In genomic region chr12:119990382-119990874, GRCh38 we compare ENCODE assay signal across 8 cellular contexts. TPM values are rescaled to one million over a fixed set of nuclear protein-coding genes. Genes with fewer than 3 reads are reported as not detected.
DNase-seq lines count a peak whose midpoint lies in the region; ATAC-seq, FAIRE-seq and TF ChIP-seq lines count a peak whose summit lies in the region.

No MANE protein-coding gene starts in this region.

- TF ChIP-seq CTCF in DOHH2 (IDR thresholded peaks at IDR 0.05; ENCODE audit: low read depth, low read length, poor library complexity, severe bottlenecking) = no peak
- no peak for TF ChIP-seq CTCF in MM.1S (IDR thresholded peaks at IDR 0.05; ENCODE audit: low read length)
- no peak for TF ChIP-seq CTCF in K562 (IDR thresholded peaks at IDR 0.05 in 2 of 3, conservative IDR thresholded peaks at IDR 0.05 in 1 of 3; ENCODE audit: insufficient read depth in 2 of 3, low read depth in 1 of 3, low read length in 3 of 3)

- H3F3A ChIP-seq in DOHH2 (ENCODE audit: control insufficient read depth, insufficient read depth) = peaks cover 4% of the 10 kb centered on the region; the same call in 1 of the 2 replicates
- no peaks in the 10 kb centered on the region for H3F3A ChIP-seq in MM.1S (ENCODE audit: insufficient read depth, low read length)

- no peak for DNase-seq in MM.1S
- no peak for DNase-seq in K562 (ENCODE audit: extremely low read depth in 1 of 4, low spot score in 3 of 4)
- peak; percentile 26 for DNase-seq in naive B cell
- no peak for DNase-seq in SHP77 (lab: John Stamatoyannopoulos, UW)
- no peak for DNase-seq in cortex of kidney (lab: John Stamatoyannopoulos, UW)
- DNase-seq in urothelium cell line (ENCODE audit: low spot score) = no peak

- FAIRE-seq in K562 (lab: Jason Lieb, UNC) (no peak), urothelium cell line (lab: Jason Lieb, UNC) (no peak)

- H3K9ac ChIP-seq in MM.1S (ENCODE audit: low read length) = no peak overlapping the region
- H3K9ac ChIP-seq in K562 (ENCODE audit: insufficient read depth in 1 of 2, low read depth in 2 of 2, low read length in 2 of 2) = no peak overlapping the region

- H3K9me3 Mint-ChIP-seq in naive B cell = no peaks in the 10 kb centered on the region

- H3K9me3 ChIP-seq in DOHH2 (ENCODE audit: control insufficient read depth, insufficient read depth, low read length) (no peaks in the 10 kb centered on the region), MM.1S (replicated peaks; ENCODE audit: insufficient read depth, low read length) (no peaks in the 10 kb centered on the region), K562 (replicated peaks; ENCODE audit: control insufficient read depth, insufficient read depth, low read depth, low read length) (no peaks in the 10 kb centered on the region)

- TF ChIP-seq POLR2A in K562 (conservative IDR thresholded peaks at IDR 0.05) = no peak

- no peak overlapping the region for H2AFZ ChIP-seq in MM.1S (ENCODE audit: low read length)
- H2AFZ ChIP-seq in K562 (ENCODE audit: low read depth, low read length) = no peak overlapping the region

- no peaks in the 10 kb centered on the region for H3K9me1 ChIP-seq in K562 (ENCODE audit: control insufficient read depth, insufficient read depth, low read length)

- no peaks in the 10 kb centered on the region for H3K36me3 Mint-ChIP-seq in naive B cell

- no peak overlapping the region for H3K27ac ChIP-seq in DOHH2 (ENCODE audit: low read depth, low read length)
- no peak overlapping the region for H3K27ac ChIP-seq in MM.1S (ENCODE audit: low read length)
- H3K27ac ChIP-seq in K562 (ENCODE audit: extremely low read depth, low read depth, low read length) = no peak overlapping the region

- CTCF ChIA-PET in K562 (lab: Yijun Ruan, JAX; ENCODE audit: low intra/inter-chr PET ratio) = no interaction called here

- H3K4me1 ChIP-seq in DOHH2 (ENCODE audit: control insufficient read depth, low read length) = peaks cover 45% of the 10 kb centered on the region
- H3K4me1 ChIP-seq in MM.1S (ENCODE audit: low read length) = peaks cover 7% of the 10 kb centered on the region; the same call in 1 of the 2 replicates
- H3K4me1 ChIP-seq in K562 (replicated peaks in 1 of 2; ENCODE audit: control insufficient read depth in 2 of 2, insufficient read depth in 2 of 2, low read length in 2 of 2) = peaks cover 0 to 20% of the 10 kb centered on the region in 2 experiments; a peak in 2 of 5 replicates

- 15% methylated on average over 12 of the region's 12 CpGs for WGBS in K562 (ENCODE audit: insufficient coverage, low coverage, missing lambda C conversion rate)

- POLR2A ChIA-PET in K562 (lab: Yijun Ruan, JAX) = interaction anchor here (0.7 to 2.6 kb wide), 5 partner anchors 17 to 302 kb away, joined by 3 to 15 read pairs (median 3); partner anchors contain the start of genes RNU4-1 and RNU4-2

- H3K4me2 ChIP-seq in DOHH2 (ENCODE audit: low read length) = peak overlapping the region; percentile 97
- peak overlapping the region; percentile 68 for H3K4me2 ChIP-seq in MM.1S (ENCODE audit: low read depth, low read length)
- 0 out of 2 replicates have a peak overlapping the region, but pooled peaks have one; percentile 27 for H3K4me2 ChIP-seq in K562 (ENCODE audit: insufficient read depth, low read length)

- intact Hi-C loops in K562 (cut with micrococcal nuclease) = no loop called here

- H3K79me2 ChIP-seq in DOHH2 (ENCODE audit: control insufficient read depth, low read length) (peaks cover 18% of the 10 kb centered on the region), MM.1S (ENCODE audit: low read length) (no peaks in the 10 kb centered on the region), K562 (ENCODE audit: control insufficient read depth, insufficient read depth, low read length) (no peaks in the 10 kb centered on the region)

- H3K36me3 ChIP-seq in DOHH2 (ENCODE audit: control insufficient read depth, low read length) (peaks cover 4% of the 10 kb centered on the region; the same call in 1 of the 2 replicates), MM.1S (replicated peaks; ENCODE audit: insufficient read depth, low read length) (no peaks in the 10 kb centered on the region), K562 (ENCODE audit: control insufficient read depth, insufficient read depth, low read length) (no peaks in the 10 kb centered on the region)

- ATAC-seq in K562 (no peak), naive B cell (ENCODE audit: low read depth in 2 of 2) (peak in 1 of 2 donors; percentile 7), HG02678 (IDR thresholded peaks at IDR 0.05; ENCODE audit: unreplicated experiment) (no peak)

- H3K4me1 Mint-ChIP-seq in naive B cell = peaks cover 13 to 16% (median 14%) of the 10 kb centered on the region in 3 donors

- TF ChIP-seq RAD21 in K562 (CRISPR knock-in tag; conservative IDR thresholded peaks at IDR 0.05 in 1 of 2, IDR thresholded peaks at IDR 0.05 in 1 of 2) = no peak

- no TSS peak for BruUV-seq in K562 (replicated peaks; lab: Mats Ljungman, UMichigan)

- no peak for TF ChIP-seq EP300 in K562 (IDR thresholded peaks at IDR 0.05; ENCODE audit: low read length)

- H3K9me2 ChIP-seq in DOHH2 (replicated peaks; ENCODE audit: control insufficient read depth, low read length) (no peaks in the 10 kb centered on the region), MM.1S (replicated peaks; ENCODE audit: insufficient read depth, low read length) (no peaks in the 10 kb centered on the region)

- peaks cover 0 to 5% (median 5%) of the 10 kb centered on the region in 3 donors for H3K27me3 Mint-ChIP-seq in naive B cell

- H3K27ac Mint-ChIP-seq in naive B cell = peak overlapping the region in 5 of 6 donors; percentile 24 to 94 (median 88)

- in situ Hi-C loops in K562 (cut with MboI) = no loop called here

- peak overlapping the region; percentile 89 for H3K4me3 ChIP-seq in DOHH2 (ENCODE audit: low read length)
- H3K4me3 ChIP-seq in MM.1S (ENCODE audit: low read length) = peak overlapping the region; percentile 59
- H3K4me3 ChIP-seq in K562 = no peak overlapping the region

- peak overlapping the region; percentile 82 to 92 (median 86) for H3K4me3 Mint-ChIP-seq in naive B cell

- H4K20me1 ChIP-seq in DOHH2 (ENCODE audit: control insufficient read depth, insufficient read depth, low read depth, low read length) (peaks cover 4% of the 10 kb centered on the region; the same call in 1 of the 2 replicates), MM.1S (ENCODE audit: insufficient read depth, low read length) (no peaks in the 10 kb centered on the region), K562 (replicated peaks; ENCODE audit: control insufficient read depth, insufficient read depth, low read length) (peaks cover 5% of the 10 kb centered on the region; the same call in 1 of the 2 replicates)

- peaks cover 7% of the 10 kb centered on the region for H3K27me3 ChIP-seq in DOHH2 (ENCODE audit: control insufficient read depth, low read length)
- no peaks in the 10 kb centered on the region for H3K27me3 ChIP-seq in MM.1S (replicated peaks; ENCODE audit: insufficient read depth, low read length)
- H3K27me3 ChIP-seq in K562 (ENCODE audit: control insufficient read depth in 2 of 2, insufficient read depth in 2 of 2, low read length in 2 of 2) = peaks cover 14 to 16% of the 10 kb centered on the region in 2 experiments

TF ChIP-seq in K562, 482 proteins besides CTCF, POLR2A, EP300 and RAD21:
- TF ChIP-seq BACH1 (tag; IDR thresholded peaks at IDR 0.05) (no peak), SPI1 (IDR thresholded peaks at IDR 0.05; ENCODE audit: borderline replicate concordance, low read depth, low read length) (peak; percentile 77)

RNA-seq across cellular contexts. Expression of gene BICDL1, which starts 1.4 kb away (rescaled TPM):
- total RNA-seq in K562 (2011; cell fraction: chromatin; rRNA removed; ENCODE audit: low replicate concordance) = 3.6 and 4.0 TPM in 2 replicates
- total RNA-seq in K562 (2011; cell fraction: nucleolus; rRNA removed) = 1.8 and 2.2 TPM in 2 replicates
- total RNA-seq in K562 (2011; cell fraction: nucleoplasm; rRNA removed) = 2.6 and 3.4 TPM in 2 replicates
- 0.64 and 0.86 TPM in 2 replicates for total RNA-seq in K562 (2014; rRNA removed)
- 0.22 and 0.40 TPM in 2 replicates for total RNA-seq in K562 (2014; rRNA removed; fragmentation: Illumina TruSeq; extraction: Trizol)
- total RNA-seq in K562 (2015; rRNA removed; fragmentation: Illumina TruSeq; extraction: Trizol) = 0.57 and 0.58 TPM in 2 replicates
- total RNA-seq in K562 (2021) = 0.95 and 1.3 TPM in 2 replicates
- 1.4 and 1.7 TPM in 2 replicates for polyA plus RNA-seq in K562 (2011; rRNA removed)
- 0.95 and 0.99 TPM in 2 replicates for polyA plus RNA-seq in K562 (2011; cell fraction: cytosol; rRNA removed)
- 5.4 and 5.5 TPM in 2 replicates for polyA plus RNA-seq in K562 (2011; cell fraction: nucleus; rRNA removed)
- 0.36 and 0.95 TPM in 2 replicates for polyA plus RNA-seq in K562 (2012)
- polyA plus RNA-seq in K562 (2014; fragmentation: Illumina TruSeq; extraction: Trizol) = 0.53 and 0.56 TPM in 2 replicates
- polyA plus RNA-seq in K562 (2014; fragmentation: Nextera tagmentation; extraction: Ambion mirVana) = under 1 TPM; 0.06 to 0.07 TPM
- polyA plus RNA-seq in K562 (2014; rRNA removed) = 0.76 and 2.0 TPM in 2 replicates
- 0.91 and 1.3 TPM in 2 replicates for polyA minus RNA-seq in K562 (2011; rRNA and poly(A)+ RNA removed)
- 0.48 and 1.9 TPM in 2 replicates for polyA minus RNA-seq in K562 (2011; cell fraction: cytosol; rRNA and poly(A)+ RNA removed)
- 0.67 and 0.89 TPM in 2 replicates for polyA minus RNA-seq in K562 (2011; cell fraction: nucleus; rRNA and poly(A)+ RNA removed)
- under 1 TPM in 5 of 6 donors, not detected in 1; 0.12 to 0.40 (median 0.30) TPM for polyA plus RNA-seq in naive B cell (ENCODE audit: low read depth in 6 of 6)

Comparison
In these comparisons a context has a peak if more than half of its experiments do, and no peak if none do; other contexts are left out.
1. H3K4me2 ChIP-seq: peak in every context shown above with its lines; median percentile 97 in DOHH2; 68 in MM.1S; 27 in K562.